8 cellular contexts compared by ENCODE assay signal in genomic region chr6:28658475-28659249, GRCh38.
A peak's percentile ranks its signal among the peaks of the same experiment; 100 is the strongest.
DNase-seq lines count a peak whose midpoint lies in the region; ATAC-seq, FAIRE-seq and TF ChIP-seq lines count a peak whose summit lies in the region.

No MANE protein-coding gene starts in this region.

- H2AFZ ChIP-seq in PC-3 (ENCODE audit: low read length) (peak overlapping the region; percentile 69), endothelial cell of umbilical vein (ENCODE audit: low read depth, low read length) (peak overlapping the region; percentile 79)

- no peaks in the 10 kb centered on the region for H3K9me2 ChIP-seq in PC-3 (replicated peaks; ENCODE audit: low read length)

- H3K4me3 ChIP-seq in PC-3 (ENCODE audit: low read length) (peak overlapping the region; percentile 69), endothelial cell of umbilical vein (replicated peaks in 1 of 3; ENCODE audit: insufficient read depth in 1 of 3, low read depth in 1 of 3, low read length in 3 of 3) (peak overlapping the region; percentile 28 to 86 (median 83)), thyroid gland (replicated peaks in 1 of 3) (peak overlapping the region in 1 of 3 donors; percentile 12)

- 1 to 3% methylated on average over 16 of the region's 16 CpGs for WGBS in thyroid gland, 2 donors

- H3K4me1 ChIP-seq in PC-3 (ENCODE audit: insufficient read depth, low read length) (peaks cover 7% of the 10 kb centered on the region), endothelial cell of umbilical vein (ENCODE audit: control insufficient read depth, extremely low read depth, insufficient read depth, low read length) (peaks cover 8% of the 10 kb centered on the region), thyroid gland (peaks cover 0 to 11% of the 10 kb centered on the region in 2 donors)

- H3K9me3 ChIP-seq in PC-3 (ENCODE audit: low read length) (no peaks in the 10 kb centered on the region), endothelial cell of umbilical vein (replicated peaks; ENCODE audit: control insufficient read depth, insufficient read depth, low read length) (no peaks in the 10 kb centered on the region), thyroid gland (no peaks in the 10 kb centered on the region)

- no peaks in the 10 kb centered on the region for H3K27me3 ChIP-seq in PC-3 (ENCODE audit: low read length)
- H3K27me3 ChIP-seq in endothelial cell of umbilical vein (ENCODE audit: control insufficient read depth in 2 of 2, insufficient read depth in 2 of 2, low read length in 2 of 2) = peaks cover 20 to 33% of the 10 kb centered on the region in 2 experiments
- peaks cover 7% of the 10 kb centered on the region for H3K27me3 ChIP-seq in thyroid gland

- TF ChIP-seq POLR2A in endothelial cell of umbilical vein (IDR thresholded peaks at IDR 0.05; ENCODE audit: low read depth, low read length) (no peak), thyroid gland (IDR thresholded peaks at IDR 0.05) (no peak)

- no peaks in the 10 kb centered on the region for H3K9me1 ChIP-seq in endothelial cell of umbilical vein (replicated peaks; ENCODE audit: control insufficient read depth, extremely low read depth, insufficient read depth, low read length)

- H3K9ac ChIP-seq in PC-3 (ENCODE audit: low read length) (no peak overlapping the region), endothelial cell of umbilical vein (replicated peaks; ENCODE audit: extremely low read depth, insufficient read depth, low read length) (peak overlapping the region; percentile 26)

- CTCF ChIA-PET in PC-3 (lab: Charles Lee) (no interaction called here), endothelial cell of umbilical vein (lab: Charles Lee) (interaction anchor here (0.9 to 1.0 kb wide), 2 partner anchors 10 to 15 kb away, joined by 3 read pairs; no protein-coding TSS in a partner anchor)

- no TSS peak for BruUV-seq in PC-3 (replicated peaks; lab: Mats Ljungman, UMichigan)
- BruUV-seq in endothelial cell of umbilical vein (replicated peaks; lab: Mats Ljungman, UMichigan) = no TSS peak

- H3K4me2 ChIP-seq in PC-3 (ENCODE audit: low read length) = peak overlapping the region; percentile 87
- peak overlapping the region; percentile 96 for H3K4me2 ChIP-seq in endothelial cell of umbilical vein (ENCODE audit: insufficient read depth, low read length)

- ATAC-seq in PC-3 = peak; percentile 41

- no peaks in the 10 kb centered on the region for H3K79me2 ChIP-seq in PC-3 (ENCODE audit: low read length)
- no peaks in the 10 kb centered on the region for H3K79me2 ChIP-seq in endothelial cell of umbilical vein (ENCODE audit: control insufficient read depth, insufficient read depth, low read length)

- FAIRE-seq in endothelial cell of umbilical vein (lab: Jason Lieb, UNC) = peak; percentile 18

- H3K36me3 ChIP-seq in PC-3 (ENCODE audit: low read depth, low read length) (no peaks in the 10 kb centered on the region), endothelial cell of umbilical vein (ENCODE audit: control insufficient read depth in 2 of 2, extremely low read depth in 1 of 2, insufficient read depth in 2 of 2, low read length in 2 of 2) (no peaks in the 10 kb centered on the region), thyroid gland (no peaks in the 10 kb centered on the region)

- no peaks in the 10 kb centered on the region for H4K20me1 ChIP-seq in PC-3 (ENCODE audit: low read length)
- no peaks in the 10 kb centered on the region for H4K20me1 ChIP-seq in endothelial cell of umbilical vein (replicated peaks; ENCODE audit: control insufficient read depth, extremely low read depth, insufficient read depth, low read length)

- DNase-seq in NCI-H2171 treated with DMSO at 0.1 percent for 48 hours (lab: John Stamatoyannopoulos, UW) = peak; percentile 50
- no peak for DNase-seq in NCI-H2171 (lab: John Stamatoyannopoulos, UW)
- DNase-seq in PC-3 = peak; percentile 30
- no peak for DNase-seq in endothelial cell of umbilical vein (ENCODE audit: low read depth, low spot score)
- DNase-seq in pons (ENCODE audit: low spot score) = peak; percentile 15
- DNase-seq in thyroid gland = no peak
- no peak for DNase-seq in UCSD-AML1 (lab: John Stamatoyannopoulos, UW; ENCODE audit: unreplicated experiment)
- DNase-seq in NCI-H526 treated with DMSO at 0.1 percent for 48 hours (lab: John Stamatoyannopoulos, UW) = no peak

- no peak for TF ChIP-seq CTCF in PC-3 (conservative IDR thresholded peaks at IDR 0.05; ENCODE audit: low read depth, low read length)
- no peak for TF ChIP-seq CTCF in endothelial cell of umbilical vein (IDR thresholded peaks at IDR 0.05; ENCODE audit: extremely low read depth in 1 of 2, insufficient read depth in 1 of 2, low read depth in 1 of 2, low read length in 2 of 2)
- no peak for TF ChIP-seq CTCF in thyroid gland (IDR thresholded peaks at IDR 0.05)

- H3K27ac ChIP-seq in PC-3 (ENCODE audit: low read length) (no peak overlapping the region), endothelial cell of umbilical vein (ENCODE audit: insufficient read depth, low read depth, low read length) (no peak overlapping the region), thyroid gland (no peak overlapping the region)

- POLR2A ChIA-PET in PC-3 (lab: Charles Lee; ENCODE audit: unreplicated experiment) = no interaction called here
- POLR2A ChIA-PET in endothelial cell of umbilical vein (lab: Charles Lee) = no interaction called here

- intact Hi-C loops in PC-3 (cut with micrococcal nuclease) (loop anchor here (1.0 kb wide), 1 partner anchor 15 kb away; no protein-coding TSS in a partner anchor), endothelial cell of umbilical vein (cut with micrococcal nuclease) (loop anchor here (1.0 to 10.0 kb wide), 4 partner anchors 10 to 444 kb away; no protein-coding TSS in a partner anchor), thyroid gland (cut with DNase I) (no loop called here)

- H3F3A ChIP-seq in PC-3 (ENCODE audit: low read length, unreplicated experiment) = no peaks in the 10 kb centered on the region

- dilution Hi-C loops in endothelial cell of umbilical vein (cut with MboI; ENCODE audit: extremely low pct_ligation_motif_present, low sequenced_read_pairs) = no loop called here

TF ChIP-seq in endothelial cell of umbilical vein, 7 proteins besides CTCF, POLR2A, EP300 and RAD21:
- TF ChIP-seq JUN (IDR thresholded peaks at IDR 0.05; ENCODE audit: borderline replicate concordance, insufficient read depth, insufficient read length, low read depth) (no peak), POLR2AphosphoS5 (IDR thresholded peaks at IDR 0.05; ENCODE audit: insufficient read depth, low read depth, low read length) (no peak), FOS (IDR thresholded peaks at IDR 0.05; ENCODE audit: borderline replicate concordance, insufficient read depth, low read length) (no peak), MYC (IDR thresholded peaks at IDR 0.05; ENCODE audit: low read depth, low read length) (no peak), EZH2 (IDR thresholded peaks at IDR 0.05; ENCODE audit: borderline replicate concordance, low read depth, low read length, severe bottlenecking) (no peak), GATA2 (IDR thresholded peaks at IDR 0.05; ENCODE audit: insufficient read depth, insufficient read length, low read depth, low read length) (no peak)
- TF ChIP-seq, protein P1, sequence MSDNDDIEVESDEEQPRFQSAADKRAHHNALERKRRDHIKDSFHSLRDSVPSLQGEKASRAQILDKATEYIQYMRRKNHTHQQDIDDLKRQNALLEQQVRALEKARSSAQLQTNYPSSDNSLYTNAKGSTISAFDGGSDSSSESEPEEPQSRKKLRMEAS (IDR thresholded peaks at IDR 0.05; ENCODE audit: insufficient read depth, insufficient read length) = no peak
TF ChIP-seq in endothelial cell of umbilical vein: peak in this region for 0.

Comparison
In these comparisons a context has a peak if more than half of its experiments do, and no peak if none do; other contexts are left out.
1. DNase-seq: peak in NCI-H2171 treated with DMSO at 0.1 percent for 48 hours (single experiment), PC-3 (single experiment) and pons (single experiment); none in NCI-H2171 (single experiment), endothelial cell of umbilical vein (single experiment), thyroid gland (0 of 2), UCSD-AML1 (single experiment) and NCI-H526 treated with DMSO at 0.1 percent for 48 hours (single experiment).